Comparison of ENCODE assay signal across 15 cellular contexts in the genomic region with DNA sequence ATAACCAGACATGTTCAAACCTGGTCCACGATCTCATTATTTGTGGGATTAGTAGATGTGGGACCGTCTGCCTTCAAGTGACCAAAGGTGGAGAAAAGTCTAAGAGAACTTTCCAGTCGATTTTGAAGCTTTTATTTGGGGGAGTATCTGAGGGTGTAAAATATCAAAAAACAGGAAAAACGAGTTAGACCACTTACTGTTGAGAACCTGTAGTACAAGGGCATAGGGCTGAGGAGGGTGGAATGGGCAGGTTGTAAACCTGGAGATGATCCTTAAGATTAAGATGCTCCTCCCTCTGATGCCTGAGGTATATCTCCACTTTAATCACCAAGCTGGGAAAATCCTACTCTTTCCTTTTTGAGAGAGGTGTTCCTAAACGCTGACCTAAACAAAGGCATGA. TPM values are rescaled to one million over a fixed set of nuclear protein-coding genes. Genes with fewer than 3 reads are reported as not detected.
DNase-seq lines count a peak whose midpoint lies in the region; ATAC-seq and TF ChIP-seq lines count a peak whose summit lies in the region.
"Had no signal": no experiment of that assay in that cellular context is flagged by ENCODE, and none has a peak within 500 bp of the region (broad histone marks: within the 10 kb centered on the region; RNA-seq: fewer than 3 reads in every experiment).

No MANE protein-coding gene starts in this region.

- H3K4me1 Mint-ChIP-seq in Caco-2 (ENCODE audit: low read depth, unreplicated experiment): peaks cover 44% of the 10 kb centered on the region
- H3K4me1 Mint-ChIP-seq in natural killer cell treated with Interleukin-12 subunit alpha and Interleukin-12 subunit beta and Interleukin-15 and Interleukin-18, amount 100 ng/mL, for 72 hours (ENCODE audit: low read depth in 2 of 2): no peaks in the 10 kb centered on the region
- H3K4me1 Mint-ChIP-seq in activated CD8-positive, alpha-beta T cell treated with anti-CD3 and anti-CD28 coated beads, Interleukin-2, amount 10 ng/mL, durations not matched to agents 7 days and 5 days (ENCODE audit: low read depth): no peaks in the 10 kb centered on the region
- H3K4me1 Mint-ChIP-seq: immature natural killer cell had no signal

- CTCF ChIA-PET in Caco-2 (lab: Charles Lee): no interaction called here
- CTCF ChIA-PET in activated CD8-positive, alpha-beta T cell treated with anti-CD3 and anti-CD28 coated beads, Interleukin-2, amount 10 ng/mL, durations not matched to agents 7 days and 5 days (lab: Charles Lee): no interaction called here

- TF ChIP-seq EP300 in sigmoid colon (IDR thresholded peaks at IDR 0.05): no peak

- TF ChIP-seq POLR2A in body of pancreas (IDR thresholded peaks at IDR 0.05) (no peak), sigmoid colon (IDR thresholded peaks at IDR 0.05) (no peak)

- no peak for TF ChIP-seq CTCF in Caco-2 (IDR thresholded peaks at IDR 0.05; ENCODE audit: insufficient read depth in 1 of 2, low read depth in 1 of 2, low read length in 1 of 2, severe bottlenecking in 1 of 2, unreplicated experiment in 1 of 2)
- TF ChIP-seq CTCF in LNCaP clone FGC (IDR thresholded peaks at IDR 0.05; ENCODE audit: control insufficient read depth, extremely low read depth, insufficient read depth): no peak
- TF ChIP-seq CTCF in body of pancreas (IDR thresholded peaks at IDR 0.05): no peak
- no peak for TF ChIP-seq CTCF in left lung (IDR thresholded peaks at IDR 0.05)
- no peak for TF ChIP-seq CTCF in sigmoid colon (IDR thresholded peaks at IDR 0.05)

- H3K9me3 ChIP-seq in Caco-2: no peaks in the 10 kb centered on the region
- H3K9me3 ChIP-seq in body of pancreas: no peaks in the 10 kb centered on the region
- no peaks in the 10 kb centered on the region for H3K9me3 ChIP-seq in left lung
- no peaks in the 10 kb centered on the region for H3K9me3 ChIP-seq in sigmoid colon

- H3K36me3 ChIP-seq in Caco-2 (ENCODE audit: control insufficient read depth, insufficient read depth, low read length) (peaks cover 7% of the 10 kb centered on the region), body of pancreas (replicated peaks in 1 of 2; ENCODE audit: insufficient read depth in 1 of 2, low read depth in 2 of 2) (peaks cover 0 to 4% of the 10 kb centered on the region in 2 donors), left lung (no peaks in the 10 kb centered on the region), sigmoid colon (no peaks in the 10 kb centered on the region)

- no peaks in the 10 kb centered on the region for H3K9me3 Mint-ChIP-seq in Caco-2 (ENCODE audit: unreplicated experiment)
- H3K9me3 Mint-ChIP-seq in natural killer cell treated with Interleukin-12 subunit alpha and Interleukin-12 subunit beta and Interleukin-15 and Interleukin-18, amount 100 ng/mL, for 72 hours: no peaks in the 10 kb centered on the region
- H3K9me3 Mint-ChIP-seq in activated CD8-positive, alpha-beta T cell treated with anti-CD3 and anti-CD28 coated beads, Interleukin-2, amount 10 ng/mL, durations not matched to agents 7 days and 5 days (ENCODE audit: insufficient read depth): no peaks in the 10 kb centered on the region
- H3K9me3 Mint-ChIP-seq: immature natural killer cell; stimulated activated naive CD8-positive, alpha-beta T cell treated with anti-CD3 and anti-CD28 coated beads, Interleukin-15, Interleukin-2, amounts not matched to agents 100 ng/mL and 50 ng/mL, for 24 hours had no signal

- POLR2A ChIA-PET in Caco-2 (lab: Charles Lee): no interaction called here
- POLR2A ChIA-PET in activated CD8-positive, alpha-beta T cell treated with anti-CD3 and anti-CD28 coated beads, Interleukin-2, amount 10 ng/mL, durations not matched to agents 7 days and 5 days (lab: Charles Lee): interaction anchor here (0.6 kb wide), 1 partner anchor 303 kb away, joined by 4 read pairs; no protein-coding TSS in a partner anchor

- no peak overlapping the region for H3K4me3 ChIP-seq in Caco-2 (ENCODE audit: low read depth, low read length)
- no peak overlapping the region for H3K4me3 ChIP-seq in LNCaP clone FGC (ENCODE audit: low read depth, low read length)
- no peak overlapping the region for H3K4me3 ChIP-seq in body of pancreas
- H3K4me3 ChIP-seq in left lung: no peak overlapping the region
- H3K4me3 ChIP-seq in sigmoid colon: no peak overlapping the region

- peak overlapping the region in 2 of 4 donors; percentile 1 to 11 for H3K27ac ChIP-seq in body of pancreas
- H3K27ac ChIP-seq in left lung: no peak overlapping the region
- H3K27ac ChIP-seq in sigmoid colon: no peak overlapping the region
- H3K27ac ChIP-seq: C4-2B had no signal

- WGBS in body of pancreas, 2 donors: 38 to 47% methylated on average over 5 of the region's 5 CpGs
- WGBS in sigmoid colon, 2 donors: 53 to 71% methylated on average over 5 of the region's 5 CpGs

- peak overlapping the region; percentile 5 for H3K4me3 Mint-ChIP-seq in Caco-2 (ENCODE audit: unreplicated experiment)
- H3K4me3 Mint-ChIP-seq in natural killer cell treated with Interleukin-12 subunit alpha and Interleukin-12 subunit beta and Interleukin-15 and Interleukin-18, amount 100 ng/mL, for 72 hours: no peak overlapping the region
- no peak overlapping the region for H3K4me3 Mint-ChIP-seq in activated CD8-positive, alpha-beta T cell treated with anti-CD3 and anti-CD28 coated beads, Interleukin-2, amount 10 ng/mL, durations not matched to agents 7 days and 5 days
- H3K4me3 Mint-ChIP-seq: immature natural killer cell; stimulated activated naive CD8-positive, alpha-beta T cell treated with anti-CD3 and anti-CD28 coated beads, Interleukin-15, Interleukin-2, amounts not matched to agents 100 ng/mL and 50 ng/mL, for 24 hours had no signal

- DNase-seq in Caco-2 (peak; percentile 63 to 67), LNCaP clone FGC (ENCODE audit: low read depth) (peak; percentile 88), body of pancreas (no peak), left lung (no peak), sigmoid colon (no peak)
- DNase-seq in natural killer cell treated with Interleukin-12 subunit alpha and Interleukin-12 subunit beta and Interleukin-15 and Interleukin-18, amount 100 ng/mL, for 72 hours (ENCODE audit: low spot score): no peak
- no peak for DNase-seq in activated CD8-positive, alpha-beta T cell treated with anti-CD3 and anti-CD28 coated beads, Interleukin-2, amount 10 ng/mL, durations not matched to agents 7 days and 5 days
- DNase-seq: activated CD4-positive, alpha-beta T cell treated with anti-CD3 and anti-CD28 coated beads, Interleukin-2, amount 50 U/mL, for 1 hour; activated naive CD4-positive, alpha-beta T cell treated with Interleukin-2 at 50 U/mL for 16 hours; cortex of kidney; immature natural killer cell; NCI-H187 had no signal

- BruUV-seq in Caco-2 (replicated peaks; lab: Mats Ljungman, UMichigan): TSS peak; percentile 5

- H3K4me1 ChIP-seq in Caco-2 (peaks cover 63% of the 10 kb centered on the region), body of pancreas (peaks cover 53% of the 10 kb centered on the region), left lung (peaks cover 3 to 15% of the 10 kb centered on the region in 2 donors), sigmoid colon (no peaks in the 10 kb centered on the region)

- intact Hi-C loops in Caco-2 (cut with micrococcal nuclease; ENCODE audit: unreplicated experiment): loop anchor here (1.0 kb wide), 1 partner anchor 10 kb away; no protein-coding TSS in a partner anchor
- intact Hi-C loops in body of pancreas (cut with DNase I): no loop called here
- intact Hi-C loops in left lung (cut with DNase I): no loop called here
- intact Hi-C loops in sigmoid colon (cut with DNase I): no loop called here

- peaks cover 85% of the 10 kb centered on the region for H3K36me3 Mint-ChIP-seq in Caco-2 (ENCODE audit: insufficient read depth, unreplicated experiment)
- no peaks in the 10 kb centered on the region for H3K36me3 Mint-ChIP-seq in natural killer cell treated with Interleukin-12 subunit alpha and Interleukin-12 subunit beta and Interleukin-15 and Interleukin-18, amount 100 ng/mL, for 72 hours
- H3K36me3 Mint-ChIP-seq in activated CD8-positive, alpha-beta T cell treated with anti-CD3 and anti-CD28 coated beads, Interleukin-2, amount 10 ng/mL, durations not matched to agents 7 days and 5 days (ENCODE audit: low read depth): no peaks in the 10 kb centered on the region
- H3K36me3 Mint-ChIP-seq: immature natural killer cell had no signal

- H3K27me3 Mint-ChIP-seq in Caco-2 (ENCODE audit: insufficient read depth, unreplicated experiment): no peaks in the 10 kb centered on the region
- peaks cover 11 to 31% of the 10 kb centered on the region in 2 donors for H3K27me3 Mint-ChIP-seq in natural killer cell treated with Interleukin-12 subunit alpha and Interleukin-12 subunit beta and Interleukin-15 and Interleukin-18, amount 100 ng/mL, for 72 hours
- peaks cover 9% of the 10 kb centered on the region for H3K27me3 Mint-ChIP-seq in activated CD8-positive, alpha-beta T cell treated with anti-CD3 and anti-CD28 coated beads, Interleukin-2, amount 10 ng/mL, durations not matched to agents 7 days and 5 days (ENCODE audit: low read depth)

- H3K27me3 ChIP-seq in Caco-2 (replicated peaks; ENCODE audit: control insufficient read depth, insufficient read depth, low read length): no peaks in the 10 kb centered on the region
- no peaks in the 10 kb centered on the region for H3K27me3 ChIP-seq in body of pancreas
- no peaks in the 10 kb centered on the region for H3K27me3 ChIP-seq in left lung
- no peaks in the 10 kb centered on the region for H3K27me3 ChIP-seq in sigmoid colon

- peak; percentile 66 for ATAC-seq in body of pancreas
- peak; percentile 73 for ATAC-seq in left lung
- no peak for ATAC-seq in natural killer cell treated with Interleukin-12 subunit alpha and Interleukin-12 subunit beta and Interleukin-15 and Interleukin-18, amount 100 ng/mL, for 72 hours
- no peak for ATAC-seq in activated CD8-positive, alpha-beta T cell treated with anti-CD3 and anti-CD28 coated beads, Interleukin-2, amount 10 ng/mL, durations not matched to agents 7 days and 5 days
- no peak for ATAC-seq in GM19463 (IDR thresholded peaks at IDR 0.05; ENCODE audit: unreplicated experiment)

- H3K27ac Mint-ChIP-seq in Caco-2 (ENCODE audit: unreplicated experiment): peak overlapping the region; percentile 39
- H3K27ac Mint-ChIP-seq in natural killer cell treated with Interleukin-12 subunit alpha and Interleukin-12 subunit beta and Interleukin-15 and Interleukin-18, amount 100 ng/mL, for 72 hours: no peak overlapping the region
- H3K27ac Mint-ChIP-seq in activated CD8-positive, alpha-beta T cell treated with anti-CD3 and anti-CD28 coated beads, Interleukin-2, amount 10 ng/mL, durations not matched to agents 7 days and 5 days: no peak overlapping the region
- H3K27ac Mint-ChIP-seq: immature natural killer cell; stimulated activated naive CD8-positive, alpha-beta T cell treated with anti-CD3 and anti-CD28 coated beads, Interleukin-15, Interleukin-2, amounts not matched to agents 100 ng/mL and 50 ng/mL, for 24 hours had no signal

RNA-seq across cellular contexts. Expression of a gene that starts 32.0 kb away (rescaled TPM):
- total RNA-seq in Caco-2 (2022) (44.8 and 52.9 TPM in 2 replicates), body of pancreas (10 to 100 TPM in 1 of 2 donors, 1 to 10 TPM in 1; 5.3 to 13.0 TPM), left lung (10 to 100 TPM; 30.6 to 36.0 TPM), sigmoid colon (10 to 100 TPM; 13.8 to 21.6 (median 19.8) TPM)
- 10 to 100 TPM; 37.2 to 54.2 TPM for total RNA-seq in natural killer cell treated with Interleukin-12 subunit alpha and Interleukin-12 subunit beta and Interleukin-15 and Interleukin-18, amount 100 ng/mL, for 72 hours
- 10 to 100 TPM; 29.7 to 30.8 TPM for total RNA-seq in activated CD8-positive, alpha-beta T cell treated with anti-CD3 and anti-CD28 coated beads, Interleukin-2, amount 10 ng/mL, durations not matched to agents 7 days and 5 days
- 10 to 100 TPM; 12.0 to 19.3 (median 16.2) TPM for polyA plus RNA-seq in sigmoid colon

RNA-seq across cellular contexts. Expression of a gene that starts 35.4 kb away (rescaled TPM):
- total RNA-seq in Caco-2 (2022) (174 and 184 TPM in 2 replicates), body of pancreas (10 to 100 TPM; 23.1 to 63.6 TPM), left lung (100 to 1,000 TPM in 1 of 2 donors, 10 to 100 TPM in 1; 85.7 to 124 TPM), sigmoid colon (1 to 10 TPM; 1.3 to 3.9 (median 1.9) TPM)
- total RNA-seq in natural killer cell treated with Interleukin-12 subunit alpha and Interleukin-12 subunit beta and Interleukin-15 and Interleukin-18, amount 100 ng/mL, for 72 hours: under 1 TPM; 0.48 to 0.67 TPM
- total RNA-seq in activated CD8-positive, alpha-beta T cell treated with anti-CD3 and anti-CD28 coated beads, Interleukin-2, amount 10 ng/mL, durations not matched to agents 7 days and 5 days: 1 to 10 TPM; 1.3 to 2.2 TPM
- polyA plus RNA-seq in sigmoid colon: 10 to 100 TPM in 1 of 3 donors, 1 to 10 TPM in 2; 5.4 to 19.7 (median 7.6) TPM

Comparison
In these comparisons a context has a peak if more than half of its experiments do, and no peak if none do; other contexts are left out.
1. DNase-seq: peak in Caco-2 (2 of 2) and LNCaP clone FGC (single experiment); none in body of pancreas (0 of 4), left lung (0 of 2), natural killer cell treated with Interleukin-12 subunit alpha and Interleukin-12 subunit beta and Interleukin-15 and Interleukin-18, amount 100 ng/mL, for 72 hours (single experiment), activated CD8-positive, alpha-beta T cell treated with anti-CD3 and anti-CD28 coated beads, Interleukin-2, amount 10 ng/mL, durations not matched to agents 7 days and 5 days (single experiment) and sigmoid colon (single experiment).
2. ATAC-seq: peak in body of pancreas (single experiment) and left lung (single experiment); none in natural killer cell treated with Interleukin-12 subunit alpha and Interleukin-12 subunit beta and Interleukin-15 and Interleukin-18, amount 100 ng/mL, for 72 hours (0 of 2), activated CD8-positive, alpha-beta T cell treated with anti-CD3 and anti-CD28 coated beads, Interleukin-2, amount 10 ng/mL, durations not matched to agents 7 days and 5 days (single experiment) and GM19463 (single experiment).
3. RNA of a gene that starts 35.4 kb away (total RNA-seq): 174 to 184 TPM in Caco-2, 85.7 to 124 TPM in left lung and 23.1 to 63.6 TPM in body of pancreas; 1.3 to 2.2 TPM in activated CD8-positive, alpha-beta T cell treated with anti-CD3 and anti-CD28 coated beads, Interleukin-2, amount 10 ng/mL, durations not matched to agents 7 days and 5 days, 1.3 to 3.9 TPM in sigmoid colon and 0.48 to 0.67 TPM in natural killer cell treated with Interleukin-12 subunit alpha and Interleukin-12 subunit beta and Interleukin-15 and Interleukin-18, amount 100 ng/mL, for 72 hours; every median in the first group is over 4 times any median in the second.